Comparison of ENCODE assay signal across 20 cellular contexts in the genomic region with DNA sequence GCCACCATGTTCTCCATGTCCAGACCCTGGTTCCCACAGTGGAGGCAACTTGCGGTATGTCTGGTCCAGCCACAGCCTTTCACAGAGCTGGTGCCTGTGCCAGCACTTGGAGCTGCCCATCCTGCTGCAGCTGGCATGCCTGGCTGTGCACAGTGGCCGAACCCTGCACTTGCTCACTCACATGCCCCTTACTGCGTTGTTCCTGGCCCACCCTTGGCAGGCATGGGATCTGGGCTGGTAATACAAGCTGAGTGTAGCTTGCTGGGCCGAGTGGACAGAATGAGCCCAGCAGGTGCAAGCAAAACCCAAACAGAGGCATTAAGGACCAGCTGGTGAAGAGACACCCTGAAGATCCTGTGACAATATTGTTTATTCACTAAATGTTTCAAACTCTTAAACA.
DNase-seq lines count a peak whose midpoint lies in the region; ATAC-seq lines count a peak whose summit lies in the region.
"Had no signal": no experiment of that assay in that cellular context is flagged by ENCODE, and none has a peak within 500 bp of the region (broad histone marks: within the 10 kb centered on the region; RNA-seq: fewer than 3 reads in every experiment).

No MANE protein-coding gene starts in this region.

- no peak overlapping the region for H3K27ac ChIP-seq in right cardiac atrium (ENCODE audit: low read length)
- H3K27ac ChIP-seq: BLaER1, PC-9 had no signal

- no peak overlapping the region for H3K4me3 ChIP-seq in right cardiac atrium (ENCODE audit: low read length)
- H3K4me3 ChIP-seq: BLaER1, HAP-1, MG63, PC-9 had no signal

- H3K9me3 ChIP-seq in right cardiac atrium (ENCODE audit: control insufficient read depth, low read length): no peaks in the 10 kb centered on the region
- H3K9me3 ChIP-seq: BLaER1, HAP-1, MG63, SK-N-SH had no signal

- DNase-seq in DMS53 (lab: John Stamatoyannopoulos, UW) (peak; percentile 30), DMS53 treated with DMSO at 0.1 percent for 48 hours (lab: John Stamatoyannopoulos, UW; ENCODE audit: unreplicated experiment) (no peak), NCI-H146 (lab: John Stamatoyannopoulos, UW) (peak; percentile 59), NCI-H69 (lab: John Stamatoyannopoulos, UW) (peak; percentile 83), occipital lobe (lab: John Stamatoyannopoulos, UW) (peak; percentile 6), right cardiac atrium (no peak), epidermal melanocyte (ENCODE audit: insufficient read length, low spot score) (no peak), foreskin melanocyte (no peak)
- DNase-seq: 8988T, DMS79 treated with DMSO at 0.1 percent for 48 hours, GDM1, MG63, NCI-H1436 treated with DMSO at 0.1 percent for 48 hours, NCI-H2171, NCI-H526, PC-9, SK-N-SH, T-helper 1 cell had no signal

- ATAC-seq in right cardiac atrium: no peak

- 78% methylated on average over 4 of the region's 4 CpGs for WGBS in right cardiac atrium

- H3K27me3 ChIP-seq in right cardiac atrium (ENCODE audit: control insufficient read depth, insufficient read depth): no peaks in the 10 kb centered on the region
- H3K27me3 ChIP-seq: BLaER1, MG63 had no signal

- H3K4me1 ChIP-seq in right cardiac atrium (ENCODE audit: control insufficient read depth, insufficient read depth, low read length): no peaks in the 10 kb centered on the region
- H3K4me1 ChIP-seq: BLaER1, HAP-1 had no signal

- intact Hi-C loops in right cardiac atrium (cut with DNase I): no loop called here

Comparison
In these comparisons a context has a peak if more than half of its experiments do, and no peak if none do; other contexts are left out.
1. DNase-seq: peak in DMS53 (single experiment), NCI-H146 (single experiment), NCI-H69 (single experiment) and occipital lobe (single experiment); none in DMS53 treated with DMSO at 0.1 percent for 48 hours (single experiment), right cardiac atrium (0 of 3), epidermal melanocyte (single experiment) and foreskin melanocyte (single experiment).